11 cellular contexts compared by ENCODE assay signal in the genomic region with DNA sequence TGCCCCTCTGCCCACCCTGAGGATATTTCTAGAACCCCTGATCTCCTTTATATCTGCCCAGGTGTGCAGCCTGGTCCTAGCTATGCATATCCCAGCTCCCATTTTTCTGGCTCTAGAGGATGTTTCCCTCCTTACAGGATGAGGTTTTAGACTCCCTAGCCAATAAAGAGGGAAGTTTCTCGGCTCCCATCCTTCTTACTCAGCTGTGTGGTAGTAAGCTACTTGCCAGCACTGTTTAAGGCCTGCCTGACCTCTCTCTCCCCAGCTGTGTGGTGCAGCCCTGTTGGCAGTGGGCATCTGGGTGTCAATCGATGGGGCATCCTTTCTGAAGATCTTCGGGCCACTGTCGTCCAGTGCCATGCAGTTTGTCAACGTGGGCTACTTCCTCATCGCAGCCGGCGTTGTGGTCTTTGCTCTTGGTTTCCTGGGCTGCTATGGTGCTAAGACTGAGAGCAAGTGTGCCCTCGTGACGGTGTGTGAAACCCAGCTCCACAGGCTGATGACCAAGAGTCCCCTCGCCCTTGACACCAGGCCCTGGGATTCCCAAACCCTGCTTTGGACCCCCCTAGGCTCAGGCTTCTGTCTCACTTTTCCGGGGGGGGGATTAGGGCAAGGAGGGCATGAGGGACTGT. TPM values are rescaled to one million over a fixed set of nuclear protein-coding genes. Genes with fewer than 3 reads are reported as not detected.
DNase-seq lines count a peak whose midpoint lies in the region; ATAC-seq and TF ChIP-seq lines count a peak whose summit lies in the region.
"Had no signal": no experiment of that assay in that cellular context is flagged by ENCODE, and none has a peak within 500 bp of the region (broad histone marks: within the 10 kb centered on the region; RNA-seq: fewer than 3 reads in every experiment).

No MANE protein-coding gene starts in this region.

- peak overlapping the region; percentile 88 for H3K27ac ChIP-seq in ACC112 (ENCODE audit: low read depth, low read length)

- H3K9me3 Mint-ChIP-seq in brain (no peaks in the 10 kb centered on the region), naive B cell (no peaks in the 10 kb centered on the region), Caco-2 (ENCODE audit: unreplicated experiment) (no peaks in the 10 kb centered on the region)

- DNase-seq in naive B cell: no peak
- no peak for DNase-seq in Caco-2
- DNase-seq in DMS 273 (lab: John Stamatoyannopoulos, UW; ENCODE audit: unreplicated experiment): no peak
- DNase-seq: activated CD4-positive, alpha-beta T cell treated with anti-CD3 and anti-CD28 coated beads for 1 hour had no signal

- ATAC-seq in GM21786 (IDR thresholded peaks at IDR 0.05; ENCODE audit: unreplicated experiment) (peak; percentile 44), naive B cell (ENCODE audit: low read depth in 2 of 2) (peak; percentile 40 to 43), GM21717 (IDR thresholded peaks at IDR 0.05; ENCODE audit: unreplicated experiment) (no peak), HG03460 (IDR thresholded peaks at IDR 0.05; ENCODE audit: unreplicated experiment) (no peak)

- H3K36me3 ChIP-seq in ACC112 (ENCODE audit: insufficient read depth, low read length) (no peaks in the 10 kb centered on the region), Caco-2 (ENCODE audit: control insufficient read depth, insufficient read depth, low read length) (no peaks in the 10 kb centered on the region)

- no peak overlapping the region for H2AFZ ChIP-seq in ACC112 (ENCODE audit: low read length, unreplicated experiment)

- H3K36me3 Mint-ChIP-seq in brain (no peaks in the 10 kb centered on the region), naive B cell (peaks cover 0 to 11% of the 10 kb centered on the region in 2 donors), Caco-2 (ENCODE audit: insufficient read depth, unreplicated experiment) (peaks cover 10% of the 10 kb centered on the region)

- no peak overlapping the region for H3K4me3 ChIP-seq in ACC112 (ENCODE audit: low read depth, low read length)
- no peak overlapping the region for H3K4me3 ChIP-seq in Caco-2 (ENCODE audit: low read depth, low read length)

- CTCF ChIA-PET in Caco-2 (lab: Charles Lee): interaction anchor here (0.7 to 1.5 kb wide), 2 partner anchors 14 to 39 kb away, joined by 3 to 8 read pairs; partner anchors contain the start of gene POMGNT1

- H3K4me3 Mint-ChIP-seq in brain: no peak overlapping the region
- no peak overlapping the region for H3K4me3 Mint-ChIP-seq in naive B cell
- no peak overlapping the region for H3K4me3 Mint-ChIP-seq in Caco-2 (ENCODE audit: unreplicated experiment)

- no peak for TF ChIP-seq CTCF in brain (conservative IDR thresholded peaks at IDR 0.05)
- no peak for TF ChIP-seq CTCF in Caco-2 (IDR thresholded peaks at IDR 0.05; ENCODE audit: insufficient read depth in 1 of 2, low read depth in 1 of 2, low read length in 1 of 2, severe bottlenecking in 1 of 2, unreplicated experiment in 1 of 2)

- POLR2A ChIA-PET in Caco-2 (lab: Charles Lee): no interaction called here

- H3K27ac Mint-ChIP-seq in brain (peak overlapping the region in 4 of 5 experiments; percentile 22 to 85 (median 60)), naive B cell (peak overlapping the region in 1 of 6 donors; percentile 52), Caco-2 (ENCODE audit: unreplicated experiment) (no peak overlapping the region)

- peaks cover 21% of the 10 kb centered on the region for H3K4me1 Mint-ChIP-seq in brain
- peaks cover 9 to 17% (median 14%) of the 10 kb centered on the region in 3 donors for H3K4me1 Mint-ChIP-seq in naive B cell
- H3K4me1 Mint-ChIP-seq in Caco-2 (ENCODE audit: low read depth, unreplicated experiment): no peaks in the 10 kb centered on the region

- H3K9me3 ChIP-seq in Caco-2: no peaks in the 10 kb centered on the region

- H3K79me2 ChIP-seq in ACC112 (ENCODE audit: control insufficient read depth, insufficient read depth, low read length, unreplicated experiment): no peaks in the 10 kb centered on the region

- H3K27me3 Mint-ChIP-seq in brain (no peaks in the 10 kb centered on the region), naive B cell (no peaks in the 10 kb centered on the region), Caco-2 (ENCODE audit: insufficient read depth, unreplicated experiment) (no peaks in the 10 kb centered on the region)

- no TSS peak for BruUV-seq in Caco-2 (replicated peaks; lab: Mats Ljungman, UMichigan)

- H3K4me1 ChIP-seq in ACC112 (ENCODE audit: control insufficient read depth, insufficient read depth, low read length, unreplicated experiment): peaks cover 38% of the 10 kb centered on the region
- H3K4me1 ChIP-seq in Caco-2: peaks cover 10% of the 10 kb centered on the region

- no peaks in the 10 kb centered on the region for H3K27me3 ChIP-seq in ACC112 (ENCODE audit: insufficient read depth, low read length)
- H3K27me3 ChIP-seq in Caco-2 (replicated peaks; ENCODE audit: control insufficient read depth, insufficient read depth, low read length): no peaks in the 10 kb centered on the region

- intact Hi-C loops in Caco-2 (cut with micrococcal nuclease; ENCODE audit: unreplicated experiment): no loop called here

RNA-seq across cellular contexts. Expression of gene P3R3URF, which starts 7.8 kb away (rescaled TPM):
- polyA plus RNA-seq in brain (ENCODE audit: insufficient read depth, low read depth, low replicate concordance): not detected
- polyA plus RNA-seq in naive B cell (ENCODE audit: low read depth in 6 of 6): not detected
- total RNA-seq in Caco-2 (2022): not detected in 2 replicates
- total RNA-seq: H1, temporal lobe had no signal
- polyA plus RNA-seq: H1 had no signal

RNA-seq across cellular contexts. Expression of gene TSPAN1, which starts 9.2 kb away (rescaled TPM):
- polyA plus RNA-seq in brain (ENCODE audit: insufficient read depth, low read depth, low replicate concordance) (9.4 TPM), naive B cell (ENCODE audit: low read depth in 6 of 6) (not detected)
- 0.34 and 0.44 TPM in 2 replicates for total RNA-seq in Caco-2 (2022)
- total RNA-seq: H1 had no signal

RNA-seq across cellular contexts. Expression of gene POMGNT1, which starts 14.2 kb away (rescaled TPM):
- 92.9 TPM for polyA plus RNA-seq in brain (ENCODE audit: insufficient read depth, low read depth, low replicate concordance)
- polyA plus RNA-seq in naive B cell (ENCODE audit: low read depth in 6 of 6): 10 to 100 TPM in 5 of 6 donors, 1 to 10 TPM in 1; 4.2 to 26.6 (median 20.0) TPM
- 34.9 TPM in 2 replicates for total RNA-seq in Caco-2 (2022)

RNA-seq across cellular contexts. Expression of gene LURAP1, which starts 19.1 kb away (rescaled TPM):
- polyA plus RNA-seq in brain (ENCODE audit: insufficient read depth, low read depth, low replicate concordance) (2.6 TPM), naive B cell (ENCODE audit: low read depth in 6 of 6) (not detected)
- total RNA-seq in Caco-2 (2022): not detected in 2 replicates

RNA-seq across cellular contexts. Expression of gene PIK3R3, which starts 51.6 kb away (rescaled TPM):
- polyA plus RNA-seq in brain (ENCODE audit: insufficient read depth, low read depth, low replicate concordance) (43.0 TPM), naive B cell (ENCODE audit: low read depth in 6 of 6) (under 1 TPM in 3 of 6 donors, not detected in 3; 0.11 to 0.31 (median 0.25) TPM)
- 2.2 and 3.6 TPM in 2 replicates for total RNA-seq in Caco-2 (2022)

Comparison
In these comparisons a context has a peak if more than half of its experiments do, and no peak if none do; other contexts are left out.
1. ATAC-seq: peak in GM21786 (single experiment) and naive B cell (2 of 2); none in GM21717 (single experiment) and HG03460 (single experiment).